34 cellular contexts compared by ENCODE assay signal in the genomic region with DNA sequence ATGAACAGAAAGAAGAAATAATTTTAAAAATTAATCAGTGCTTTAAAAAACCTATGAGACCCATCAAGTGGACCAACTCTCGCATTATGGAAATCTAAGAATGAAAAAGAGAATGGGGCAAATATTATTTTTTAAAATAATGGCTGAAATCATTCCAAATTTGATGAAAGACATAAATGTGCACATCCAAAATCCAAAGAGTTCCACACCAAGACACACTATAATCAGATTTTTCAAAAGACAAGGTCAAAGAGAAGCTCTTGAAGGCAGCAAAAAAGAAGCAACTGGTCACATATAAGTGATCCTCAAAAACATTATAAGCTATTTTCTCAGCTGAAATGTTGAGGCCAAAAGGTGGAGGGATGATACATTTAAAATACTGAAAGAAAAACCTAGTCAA.
"Had no signal": no experiment of that assay in that cellular context is flagged by ENCODE, and none has a peak within 500 bp of the region (broad histone marks: within the 10 kb centered on the region; RNA-seq: fewer than 3 reads in every experiment).

No MANE protein-coding gene starts in this region.

- DNase-seq: Karpas-422, Kasumi-1, MG63, MM.1S, MV-4-11, NCI-H1048, NCI-H1092, NCI-H1092 treated with DMSO at 0.1 percent for 48 hours, NCI-H1105, NCI-H1105 treated with DMSO at 0.1 percent for 48 hours, NCI-H1417, NCI-H1417 treated with DMSO at 0.1 percent for 48 hours, NCI-H1436, NCI-H1436 treated with DMSO at 0.1 percent for 48 hours, NCI-H146, NCI-H1694, NCI-H1694 treated with DMSO at 0.1 percent for 48 hours, NCI-H187, NCI-H187 treated with DMSO at 0.1 percent for 48 hours, NCI-H1930, NCI-H2029, NCI-H2029 treated with DMSO at 0.1 percent for 48 hours, NCI-H2081, NCI-H2081 treated with DMSO at 0.1 percent for 48 hours, NCI-H2107, NCI-H2171, NCI-H2171 treated with DMSO at 0.1 percent for 48 hours, NCI-H2227 treated with DMSO at 0.1 percent for 48 hours, NCI-H226, NCI-H345, NCI-H446, NCI-H446 treated with DMSO at 0.1 percent for 48 hours, NCI-H510A, NCI-H510A treated with DMSO at 0.1 percent for 48 hours had no signal

- H3K4me3 ChIP-seq: MG63 had no signal

- H3K36me3 ChIP-seq: MG63 had no signal
